9 cellular contexts compared by ENCODE assay signal in genomic region chr10:133127291-133128125, GRCh38. TPM values are rescaled to one million over a fixed set of nuclear protein-coding genes. Genes with fewer than 3 reads are reported as not detected.
DNase-seq lines count a peak whose midpoint lies in the region; ATAC-seq and TF ChIP-seq lines count a peak whose summit lies in the region.
"Had no signal": no experiment of that assay in that cellular context is flagged by ENCODE, and none has a peak within 500 bp of the region (broad histone marks: within the 10 kb centered on the region; RNA-seq: fewer than 3 reads in every experiment).

No MANE protein-coding gene starts in this region.

- H3K9me3 Mint-ChIP-seq in activated naive CD8-positive, alpha-beta T cell treated with anti-CD3 and anti-CD28 coated beads, Interleukin-2, amount 10 ng/mL, durations not matched to agents 7 days and 5 days: no peaks in the 10 kb centered on the region
- H3K9me3 Mint-ChIP-seq in stimulated activated naive B cell treated with anti-CD40 and anti-IgM and Interleukin-4, amounts not matched to agents 10 μg/mL and 1 μg/mL and 100 μg/mL, for 72 hours: no peaks in the 10 kb centered on the region

- no peaks in the 10 kb centered on the region for H3K36me3 Mint-ChIP-seq in activated naive CD8-positive, alpha-beta T cell treated with anti-CD3 and anti-CD28 coated beads, Interleukin-2, amount 10 ng/mL, durations not matched to agents 7 days and 5 days
- no peaks in the 10 kb centered on the region for H3K36me3 Mint-ChIP-seq in stimulated activated naive B cell treated with anti-CD40 and anti-IgM and Interleukin-4, amounts not matched to agents 10 μg/mL and 1 μg/mL and 100 μg/mL, for 72 hours

- no TSS peak for BruUV-seq in Panc1 (replicated peaks; lab: Mats Ljungman, UMichigan)

- no peaks in the 10 kb centered on the region for H3K9me3 ChIP-seq in Panc1 (ENCODE audit: control insufficient read depth, insufficient read depth, low read depth, low read length)
- H3K9me3 ChIP-seq in sigmoid colon: no peaks in the 10 kb centered on the region

- CTCF ChIA-PET in Panc1 (lab: Charles Lee): interaction anchor here (0.6 to 0.7 kb wide), 3 partner anchors 32 to 348 kb away, joined by 3 to 7 read pairs (median 5); no protein-coding TSS in a partner anchor

- H3K27ac ChIP-seq in Panc1 (ENCODE audit: low read length) (no peak overlapping the region), sigmoid colon (no peak overlapping the region)
- H3K27ac ChIP-seq: hepatocyte had no signal

- H3K27me3 ChIP-seq in Panc1 (ENCODE audit: control insufficient read depth, insufficient read depth, low read length) (no peaks in the 10 kb centered on the region; the same call in 1 of the 2 replicates), sigmoid colon (peaks cover 0 to 45% (median 32%) of the 10 kb centered on the region in 3 donors)

- H3K27me3 Mint-ChIP-seq in activated naive CD8-positive, alpha-beta T cell treated with anti-CD3 and anti-CD28 coated beads, Interleukin-2, amount 10 ng/mL, durations not matched to agents 7 days and 5 days: peaks cover 10% of the 10 kb centered on the region
- H3K27me3 Mint-ChIP-seq in stimulated activated naive B cell treated with anti-CD40 and anti-IgM and Interleukin-4, amounts not matched to agents 10 μg/mL and 1 μg/mL and 100 μg/mL, for 72 hours: peaks cover 24 to 40% of the 10 kb centered on the region in 2 donors

- H3K4me3 Mint-ChIP-seq in activated naive CD8-positive, alpha-beta T cell treated with anti-CD3 and anti-CD28 coated beads, Interleukin-2, amount 10 ng/mL, durations not matched to agents 7 days and 5 days: no peak overlapping the region
- H3K4me3 Mint-ChIP-seq in stimulated activated naive B cell treated with anti-CD40 and anti-IgM and Interleukin-4, amounts not matched to agents 10 μg/mL and 1 μg/mL and 100 μg/mL, for 72 hours: no peak overlapping the region

- no peak for TF ChIP-seq EP300 in sigmoid colon (IDR thresholded peaks at IDR 0.05)

- no peak overlapping the region for H3K27ac Mint-ChIP-seq in activated naive CD8-positive, alpha-beta T cell treated with anti-CD3 and anti-CD28 coated beads, Interleukin-2, amount 10 ng/mL, durations not matched to agents 7 days and 5 days
- no peak overlapping the region for H3K27ac Mint-ChIP-seq in stimulated activated naive B cell treated with anti-CD40 and anti-IgM and Interleukin-4, amounts not matched to agents 10 μg/mL and 1 μg/mL and 100 μg/mL, for 72 hours

- ATAC-seq in Panc1 (peak; percentile 42), HG03571 (IDR thresholded peaks at IDR 0.05; ENCODE audit: unreplicated experiment) (no peak)
- no peak for ATAC-seq in activated naive CD8-positive, alpha-beta T cell treated with anti-CD3 and anti-CD28 coated beads, Interleukin-2, amount 10 ng/mL, durations not matched to agents 7 days and 5 days (ENCODE audit: low read depth)
- no peak for ATAC-seq in stimulated activated naive B cell treated with anti-CD40 and anti-IgM and Interleukin-4, amounts not matched to agents 10 μg/mL and 1 μg/mL and 100 μg/mL, for 72 hours (replicated peaks)

- in situ Hi-C loops in GM13977 (cut with MboI; ENCODE audit: low pct_unique_long_range_greater_than_20kb, low sequenced_read_pairs, unreplicated experiment): no loop called here
- in situ Hi-C loops in Panc1 (cut with HindIII; ENCODE audit: low pct_unique_long_range_greater_than_20kb, low sequenced_read_pairs): no loop called here

- TF ChIP-seq POLR2A in sigmoid colon (IDR thresholded peaks at IDR 0.05): no peak

- peak overlapping the region in 1 of 2 experiments; percentile 24; a peak in 2 of 4 replicates for H3K4me3 ChIP-seq in Panc1 (ENCODE audit: low read depth in 2 of 2, low read length in 2 of 2)
- no peak overlapping the region for H3K4me3 ChIP-seq in sigmoid colon
- H3K4me3 ChIP-seq: hepatocyte had no signal

- TF ChIP-seq CTCF in GM13977 (IDR thresholded peaks at IDR 0.05; ENCODE audit: extremely low read depth, insufficient read depth, missing control alignments) (no peak), Panc1 (IDR thresholded peaks at IDR 0.05) (no peak), sigmoid colon (IDR thresholded peaks at IDR 0.05) (no peak)

- peaks cover 2% of the 10 kb centered on the region for H3K4me1 Mint-ChIP-seq in activated naive CD8-positive, alpha-beta T cell treated with anti-CD3 and anti-CD28 coated beads, Interleukin-2, amount 10 ng/mL, durations not matched to agents 7 days and 5 days
- peaks cover 16 to 17% of the 10 kb centered on the region in 2 donors for H3K4me1 Mint-ChIP-seq in stimulated activated naive B cell treated with anti-CD40 and anti-IgM and Interleukin-4, amounts not matched to agents 10 μg/mL and 1 μg/mL and 100 μg/mL, for 72 hours

- WGBS in sigmoid colon, 2 donors: 74 to 84% methylated on average over 36 of the region's 36 CpGs

- H3K4me1 ChIP-seq in Panc1 (ENCODE audit: control insufficient read depth, insufficient read depth, low read length): no peaks in the 10 kb centered on the region; the same call in 1 of the 2 replicates
- no peaks in the 10 kb centered on the region for H3K4me1 ChIP-seq in sigmoid colon

- intact Hi-C loops in Panc1 (cut with micrococcal nuclease; ENCODE audit: unreplicated experiment) (no loop called here), sigmoid colon (cut with DNase I) (loop anchor here (10.0 kb wide), 1 partner anchor 183 kb away; the partner anchor contains the start of gene CFAP46)

- H3K36me3 ChIP-seq in Panc1 (ENCODE audit: control insufficient read depth, insufficient read depth, low read length) (no peaks in the 10 kb centered on the region), sigmoid colon (no peaks in the 10 kb centered on the region)

- DNase-seq in GM13977 (ENCODE audit: low spot score): peak; percentile 57
- DNase-seq in Panc1 (ENCODE audit: low read depth, low spot score): no peak
- peak; percentile 34 for DNase-seq in activated naive CD8-positive, alpha-beta T cell treated with anti-CD3 and anti-CD28 coated beads, Interleukin-2, amount 10 ng/mL, durations not matched to agents 7 days and 5 days
- DNase-seq in sigmoid colon: peak; percentile 52
- no peak for DNase-seq in NCI-H2171 (lab: John Stamatoyannopoulos, UW)
- DNase-seq in putamen (ENCODE audit: low spot score): no peak
- DNase-seq in stimulated activated naive B cell treated with anti-CD40 and anti-IgM and Interleukin-4, amounts not matched to agents 10 μg/mL and 1 μg/mL and 100 μg/mL, for 72 hours: no peak

- POLR2A ChIA-PET in Panc1 (lab: Charles Lee): interaction anchor here (0.6 kb wide), 2 partner anchors 194 to 604 kb away, joined by 5 to 6 read pairs; no protein-coding TSS in a partner anchor
- POLR2A ChIA-PET in activated naive CD8-positive, alpha-beta T cell treated with anti-CD3 and anti-CD28 coated beads, Interleukin-2, amount 10 ng/mL, durations not matched to agents 7 days and 5 days (lab: Charles Lee): no interaction called here

RNA-seq across cellular contexts. Expression of gene KNDC1, which starts 32.5 kb away (rescaled TPM):
- total RNA-seq in Panc1 (2021; ENCODE audit: unreplicated experiment) (2.6 TPM), sigmoid colon (1 to 10 TPM in 1 of 4 donors, under 1 TPM in 3; 0.16 to 1.9 (median 0.52) TPM)
- 8.2 TPM for polyA plus RNA-seq in Panc1 (2012; ENCODE audit: insufficient read length)
- under 1 TPM; 0.36 to 0.40 TPM for total RNA-seq in activated naive CD8-positive, alpha-beta T cell treated with anti-CD3 and anti-CD28 coated beads, Interleukin-2, amount 10 ng/mL, durations not matched to agents 7 days and 5 days
- under 1 TPM in 2 of 3 donors, not detected in 1; under 0.01 to 0.15 TPM for polyA plus RNA-seq in sigmoid colon

RNA-seq across cellular contexts. Expression of gene ADGRA1, which starts 39.8 kb away (rescaled TPM):
- total RNA-seq in Panc1 (2021; ENCODE audit: unreplicated experiment) (0.05 TPM), sigmoid colon (under 1 TPM in 3 of 4 donors, not detected in 1; under 0.01 to 0.28 (median 0.14) TPM)
- polyA plus RNA-seq in Panc1 (2012; ENCODE audit: insufficient read length): not detected
- total RNA-seq in activated naive CD8-positive, alpha-beta T cell treated with anti-CD3 and anti-CD28 coated beads, Interleukin-2, amount 10 ng/mL, durations not matched to agents 7 days and 5 days: not detected
- polyA plus RNA-seq in sigmoid colon: under 1 TPM in 1 of 3 donors, not detected in 2; 0.03 TPM
- polyA plus RNA-seq: hepatocyte had no signal

Comparison
In these comparisons a context has a peak if more than half of its experiments do, and no peak if none do; other contexts are left out.
1. DNase-seq: peak in GM13977 (single experiment), activated naive CD8-positive, alpha-beta T cell treated with anti-CD3 and anti-CD28 coated beads, Interleukin-2, amount 10 ng/mL, durations not matched to agents 7 days and 5 days (single experiment) and sigmoid colon (single experiment); none in Panc1 (single experiment), NCI-H2171 (single experiment), putamen (single experiment) and stimulated activated naive B cell treated with anti-CD40 and anti-IgM and Interleukin-4, amounts not matched to agents 10 μg/mL and 1 μg/mL and 100 μg/mL, for 72 hours (single experiment).